ENCODE assay signal across 1 cellular context in genomic region chr2:74414913-74415761, GRCh38.
TF ChIP-seq lines count a peak whose summit lies in the region.

No MANE protein-coding gene starts in this region.

TF ChIP-seq in IMR-90, 13 proteins besides CTCF, POLR2A, EP300 and RAD21:
- no peak for TF ChIP-seq FOS (IDR thresholded peaks at IDR 0.05; ENCODE audit: low read depth, low read length)
- TF ChIP-seq CHD1 (IDR thresholded peaks at IDR 0.05; ENCODE audit: low read depth, low read length), result no peak
- no peak for TF ChIP-seq RFX5 (IDR thresholded peaks at IDR 0.05; ENCODE audit: low read depth, low read length)
